ENCODE assay signal across 1 cellular context in the genomic region with DNA sequence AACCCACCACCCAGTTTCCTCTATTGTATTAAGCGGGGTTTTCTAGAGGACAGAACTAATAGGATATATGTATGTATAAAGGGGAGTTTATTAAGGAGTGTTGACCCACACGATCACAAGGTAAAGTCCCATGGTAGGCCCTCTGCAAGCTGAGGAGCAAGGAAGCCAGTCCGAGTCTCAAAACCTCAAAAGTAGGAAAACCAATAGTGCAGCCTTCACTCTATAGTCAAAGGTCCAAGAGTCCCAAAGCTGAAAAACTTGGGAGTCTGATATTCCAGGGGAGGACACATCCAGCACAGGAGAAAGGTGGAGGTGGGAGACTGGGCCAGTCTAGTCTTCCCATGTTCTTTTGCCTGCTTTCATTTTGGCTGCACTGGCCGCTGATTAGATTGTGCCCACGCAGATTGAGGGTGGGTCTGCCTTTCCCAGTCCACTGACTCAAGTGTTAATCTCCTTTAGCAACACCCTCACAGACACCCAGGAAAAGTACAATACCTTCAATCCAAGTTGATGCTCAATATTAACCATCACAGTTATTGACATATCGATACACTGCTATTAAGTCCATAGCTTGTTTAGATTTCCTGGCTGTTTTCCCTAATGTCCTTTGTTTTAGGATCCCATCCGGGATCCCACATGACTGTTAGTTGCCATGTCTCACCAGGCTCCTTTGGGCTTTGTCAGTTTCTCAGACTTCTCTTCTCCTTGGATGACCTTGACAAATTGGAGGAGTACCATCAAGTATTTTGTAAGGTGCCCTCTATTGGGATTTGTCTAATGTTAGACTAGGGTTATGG.
TF ChIP-seq lines count a peak whose summit lies in the region.

No MANE protein-coding gene starts in this region.

TF ChIP-seq in WTC11, 78 proteins besides CTCF, POLR2A, EP300 and RAD21:
- TF ChIP-seq, protein P1, sequence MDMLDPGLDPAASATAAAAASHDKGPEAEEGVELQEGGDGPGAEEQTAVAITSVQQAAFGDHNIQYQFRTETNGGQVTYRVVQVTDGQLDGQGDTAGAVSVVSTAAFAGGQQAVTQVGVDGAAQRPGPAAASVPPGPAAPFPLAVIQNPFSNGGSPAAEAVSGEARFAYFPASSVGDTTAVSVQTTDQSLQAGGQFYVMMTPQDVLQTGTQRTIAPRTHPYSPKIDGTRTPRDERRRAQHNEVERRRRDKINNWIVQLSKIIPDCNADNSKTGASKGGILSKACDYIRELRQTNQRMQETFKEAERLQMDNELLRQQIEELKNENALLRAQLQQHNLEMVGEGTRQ (CRISPR knock-in tag; IDR thresholded peaks at IDR 0.05), result no peak
- TF ChIP-seq ZNF232 (CRISPR knock-in tag; IDR thresholded peaks at IDR 0.05), result no peak
- TF ChIP-seq ZNF317 (CRISPR knock-in tag; IDR thresholded peaks at IDR 0.05; ENCODE audit: borderline replicate concordance, low read depth), result no peak
- TF ChIP-seq NR1H2 (CRISPR knock-in tag; IDR thresholded peaks at IDR 0.05), result no peak
- peak; percentile 72 for TF ChIP-seq PRRX2 (CRISPR knock-in tag; IDR thresholded peaks at IDR 0.05)
- peak; percentile 38 for TF ChIP-seq NFATC4 (CRISPR knock-in tag; IDR thresholded peaks at IDR 0.05)
- TF ChIP-seq AR (CRISPR knock-in tag; IDR thresholded peaks at IDR 0.05), result no peak; the same call in 1 of the 2 replicates
- TF ChIP-seq EMX1 (CRISPR knock-in tag; IDR thresholded peaks at IDR 0.05), result peak; percentile 76; the same call in 1 of the 2 replicates
- TF ChIP-seq, protein P2, sequence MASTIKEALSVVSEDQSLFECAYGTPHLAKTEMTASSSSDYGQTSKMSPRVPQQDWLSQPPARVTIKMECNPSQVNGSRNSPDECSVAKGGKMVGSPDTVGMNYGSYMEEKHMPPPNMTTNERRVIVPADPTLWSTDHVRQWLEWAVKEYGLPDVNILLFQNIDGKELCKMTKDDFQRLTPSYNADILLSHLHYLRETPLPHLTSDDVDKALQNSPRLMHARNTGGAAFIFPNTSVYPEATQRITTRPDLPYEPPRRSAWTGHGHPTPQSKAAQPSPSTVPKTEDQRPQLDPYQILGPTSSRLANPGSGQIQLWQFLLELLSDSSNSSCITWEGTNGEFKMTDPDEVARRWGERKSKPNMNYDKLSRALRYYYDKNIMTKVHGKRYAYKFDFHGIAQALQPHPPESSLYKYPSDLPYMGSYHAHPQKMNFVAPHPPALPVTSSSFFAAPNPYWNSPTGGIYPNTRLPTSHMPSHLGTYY (CRISPR knock-in tag; IDR thresholded peaks at IDR 0.05), result peak; percentile 52; the same call in 1 of the 2 replicates
- TF ChIP-seq, protein P3, sequence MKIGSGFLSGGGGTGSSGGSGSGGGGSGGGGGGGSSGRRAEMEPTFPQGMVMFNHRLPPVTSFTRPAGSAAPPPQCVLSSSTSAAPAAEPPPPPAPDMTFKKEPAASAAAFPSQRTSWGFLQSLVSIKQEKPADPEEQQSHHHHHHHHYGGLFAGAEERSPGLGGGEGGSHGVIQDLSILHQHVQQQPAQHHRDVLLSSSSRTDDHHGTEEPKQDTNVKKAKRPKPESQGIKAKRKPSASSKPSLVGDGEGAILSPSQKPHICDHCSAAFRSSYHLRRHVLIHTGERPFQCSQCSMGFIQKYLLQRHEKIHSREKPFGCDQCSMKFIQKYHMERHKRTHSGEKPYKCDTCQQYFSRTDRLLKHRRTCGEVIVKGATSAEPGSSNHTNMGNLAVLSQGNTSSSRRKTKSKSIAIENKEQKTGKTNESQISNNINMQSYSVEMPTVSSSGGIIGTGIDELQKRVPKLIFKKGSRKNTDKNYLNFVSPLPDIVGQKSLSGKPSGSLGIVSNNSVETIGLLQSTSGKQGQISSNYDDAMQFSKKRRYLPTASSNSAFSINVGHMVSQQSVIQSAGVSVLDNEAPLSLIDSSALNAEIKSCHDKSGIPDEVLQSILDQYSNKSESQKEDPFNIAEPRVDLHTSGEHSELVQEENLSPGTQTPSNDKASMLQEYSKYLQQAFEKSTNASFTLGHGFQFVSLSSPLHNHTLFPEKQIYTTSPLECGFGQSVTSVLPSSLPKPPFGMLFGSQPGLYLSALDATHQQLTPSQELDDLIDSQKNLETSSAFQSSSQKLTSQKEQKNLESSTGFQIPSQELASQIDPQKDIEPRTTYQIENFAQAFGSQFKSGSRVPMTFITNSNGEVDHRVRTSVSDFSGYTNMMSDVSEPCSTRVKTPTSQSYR (CRISPR knock-in tag; IDR thresholded peaks at IDR 0.05), result no peak
- 0 out of 2 replicates have a peak, but pooled peaks have one; percentile 33 for TF ChIP-seq ZNF671 (CRISPR knock-in tag; IDR thresholded peaks at IDR 0.05)
- TF ChIP-seq, protein P4, sequence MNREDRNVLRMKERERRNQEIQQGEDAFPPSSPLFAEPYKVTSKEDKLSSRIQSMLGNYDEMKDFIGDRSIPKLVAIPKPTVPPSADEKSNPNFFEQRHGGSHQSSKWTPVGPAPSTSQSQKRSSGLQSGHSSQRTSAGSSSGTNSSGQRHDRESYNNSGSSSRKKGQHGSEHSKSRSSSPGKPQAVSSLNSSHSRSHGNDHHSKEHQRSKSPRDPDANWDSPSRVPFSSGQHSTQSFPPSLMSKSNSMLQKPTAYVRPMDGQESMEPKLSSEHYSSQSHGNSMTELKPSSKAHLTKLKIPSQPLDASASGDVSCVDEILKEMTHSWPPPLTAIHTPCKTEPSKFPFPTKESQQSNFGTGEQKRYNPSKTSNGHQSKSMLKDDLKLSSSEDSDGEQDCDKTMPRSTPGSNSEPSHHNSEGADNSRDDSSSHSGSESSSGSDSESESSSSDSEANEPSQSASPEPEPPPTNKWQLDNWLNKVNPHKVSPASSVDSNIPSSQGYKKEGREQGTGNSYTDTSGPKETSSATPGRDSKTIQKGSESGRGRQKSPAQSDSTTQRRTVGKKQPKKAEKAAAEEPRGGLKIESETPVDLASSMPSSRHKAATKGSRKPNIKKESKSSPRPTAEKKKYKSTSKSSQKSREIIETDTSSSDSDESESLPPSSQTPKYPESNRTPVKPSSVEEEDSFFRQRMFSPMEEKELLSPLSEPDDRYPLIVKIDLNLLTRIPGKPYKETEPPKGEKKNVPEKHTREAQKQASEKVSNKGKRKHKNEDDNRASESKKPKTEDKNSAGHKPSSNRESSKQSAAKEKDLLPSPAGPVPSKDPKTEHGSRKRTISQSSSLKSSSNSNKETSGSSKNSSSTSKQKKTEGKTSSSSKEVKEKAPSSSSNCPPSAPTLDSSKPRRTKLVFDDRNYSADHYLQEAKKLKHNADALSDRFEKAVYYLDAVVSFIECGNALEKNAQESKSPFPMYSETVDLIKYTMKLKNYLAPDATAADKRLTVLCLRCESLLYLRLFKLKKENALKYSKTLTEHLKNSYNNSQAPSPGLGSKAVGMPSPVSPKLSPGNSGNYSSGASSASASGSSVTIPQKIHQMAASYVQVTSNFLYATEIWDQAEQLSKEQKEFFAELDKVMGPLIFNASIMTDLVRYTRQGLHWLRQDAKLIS (CRISPR knock-in tag; IDR thresholded peaks at IDR 0.05; ENCODE audit: borderline replicate concordance), result no peak
- no peak for TF ChIP-seq RELA (CRISPR knock-in tag; IDR thresholded peaks at IDR 0.05; ENCODE audit: borderline replicate concordance)
- TF ChIP-seq ZNF425 (CRISPR knock-in tag; conservative IDR thresholded peaks at IDR 0.05), result peak; percentile 47; the same call in 1 of the 2 replicates
- TF ChIP-seq HMGA2 (CRISPR knock-in tag; IDR thresholded peaks at IDR 0.05), result no peak
